ENCODE assay signal across 21 cellular contexts in genomic region chr9:93309889-93310425, GRCh38.
DNase-seq lines count a peak whose midpoint lies in the region; ATAC-seq and TF ChIP-seq lines count a peak whose summit lies in the region.
"Had no signal": no experiment of that assay in that cellular context is flagged by ENCODE, and none has a peak within 500 bp of the region (broad histone marks: within the 10 kb centered on the region; RNA-seq: fewer than 3 reads in every experiment).

No MANE protein-coding gene starts in this region.

- TF ChIP-seq CTCF in RWPE2 (IDR thresholded peaks at IDR 0.05; ENCODE audit: poor library complexity, severe bottlenecking) = no peak

- H3K27ac ChIP-seq in RWPE2 (ENCODE audit: poor library complexity, severe bottlenecking) = no peak overlapping the region
- H3K27ac ChIP-seq: C4-2B, GM23248, RWPE1 had no signal

- no peak overlapping the region for H3K27ac Mint-ChIP-seq in activated T-cell treated with anti-CD3 and anti-CD28 coated beads, Interleukin-2, amount 50 U/mL, for 24 hours

- ATAC-seq in activated T-cell treated with anti-CD3 and anti-CD28 coated beads, Interleukin-2, amount 50 U/mL, for 4 hours = no peak
- no peak for ATAC-seq in RWPE2 (ENCODE audit: low read depth)
- ATAC-seq: HepG2 had no signal

- peaks cover 5% of the 10 kb centered on the region for H3K27me3 Mint-ChIP-seq in activated T-cell treated with anti-CD3 and anti-CD28 coated beads, Interleukin-2, amount 50 U/mL, for 24 hours
- H3K27me3 Mint-ChIP-seq in activated T-cell treated with anti-CD3 and anti-CD28 coated beads, Interleukin-2, amount 50 U/mL, for 4 hours (ENCODE audit: low read depth) = peaks cover 2% of the 10 kb centered on the region

- H3K36me3 Mint-ChIP-seq in activated T-cell treated with anti-CD3 and anti-CD28 coated beads, Interleukin-2, amount 50 U/mL, for 24 hours (ENCODE audit: low read depth) = no peaks in the 10 kb centered on the region
- no peaks in the 10 kb centered on the region for H3K36me3 Mint-ChIP-seq in activated T-cell treated with anti-CD3 and anti-CD28 coated beads, Interleukin-2, amount 50 U/mL, for 4 hours (ENCODE audit: insufficient read depth)

- H3K36me3 ChIP-seq in RWPE2 (ENCODE audit: low read depth) = no peaks in the 10 kb centered on the region

- no peak overlapping the region for H3K4me3 ChIP-seq in RWPE2 (ENCODE audit: severe bottlenecking)
- H3K4me3 ChIP-seq: GM23248, HAP-1 had no signal

- H3K4me3 Mint-ChIP-seq in activated T-cell treated with anti-CD3 and anti-CD28 coated beads, Interleukin-2, amount 50 U/mL, for 24 hours = no peak overlapping the region
- no peak overlapping the region for H3K4me3 Mint-ChIP-seq in activated T-cell treated with anti-CD3 and anti-CD28 coated beads, Interleukin-2, amount 50 U/mL, for 4 hours

- no peaks in the 10 kb centered on the region for H3K27me3 ChIP-seq in RWPE2 (ENCODE audit: insufficient read depth, poor library complexity, severe bottlenecking)

- no peaks in the 10 kb centered on the region for H3K9me3 ChIP-seq in RWPE2 (ENCODE audit: severe bottlenecking)
- H3K9me3 ChIP-seq: HAP-1 had no signal

- peaks cover 4% of the 10 kb centered on the region for H3K4me1 Mint-ChIP-seq in activated T-cell treated with anti-CD3 and anti-CD28 coated beads, Interleukin-2, amount 50 U/mL, for 24 hours (ENCODE audit: low read depth)
- peaks cover 1% of the 10 kb centered on the region for H3K4me1 Mint-ChIP-seq in activated T-cell treated with anti-CD3 and anti-CD28 coated beads, Interleukin-2, amount 50 U/mL, for 4 hours (ENCODE audit: low read depth)

- H3K9me3 Mint-ChIP-seq in activated T-cell treated with anti-CD3 and anti-CD28 coated beads, Interleukin-2, amount 50 U/mL, for 24 hours = no peaks in the 10 kb centered on the region
- no peaks in the 10 kb centered on the region for H3K9me3 Mint-ChIP-seq in activated T-cell treated with anti-CD3 and anti-CD28 coated beads, Interleukin-2, amount 50 U/mL, for 4 hours

- H3K4me1 ChIP-seq in RWPE2 (ENCODE audit: insufficient read depth, poor library complexity, severe bottlenecking) = peaks cover 9% of the 10 kb centered on the region

- DNase-seq in activated T-cell treated with anti-CD3 and anti-CD28 coated beads, Interleukin-2, amount 50 U/mL, for 24 hours = peak; percentile 14
- no peak for DNase-seq in activated T-cell treated with anti-CD3 and anti-CD28 coated beads, Interleukin-2, amount 50 U/mL, for 4 hours
- peak; percentile 32 for DNase-seq in RWPE2 (ENCODE audit: low spot score)
- peak; percentile 26 for DNase-seq in islet precursor cell
- peak; percentile 4 for DNase-seq in stimulated activated CD8-positive, alpha-beta memory T cell treated with anti-CD3 and anti-CD28 coated beads, Interleukin-4, amount 100 ng/mL, for 48 hours
- no peak for DNase-seq in HT-29 (ENCODE audit: low spot score)
- no peak for DNase-seq in activated CD4-positive, alpha-beta T cell treated with anti-CD3 and anti-CD28 coated beads, Interleukin-2, amount 50 U/mL, for 48 hours
- no peak for DNase-seq in KG1 (lab: John Stamatoyannopoulos, UW)
- DNase-seq: EL, GM23248, KBM-7, NCI-H1105, NCI-H146, NCI-H2029, NCI-H2227 treated with DMSO at 0.1 percent for 48 hours, NCI-H510A treated with DMSO at 0.1 percent for 48 hours, NCI-H748 treated with DMSO at 0.1 percent for 48 hours had no signal

Comparison
In these comparisons a context has a peak if more than half of its experiments do, and no peak if none do; other contexts are left out.
1. DNase-seq: peak in activated T-cell treated with anti-CD3 and anti-CD28 coated beads, Interleukin-2, amount 50 U/mL, for 24 hours (single experiment), RWPE2 (single experiment), islet precursor cell (single experiment) and stimulated activated CD8-positive, alpha-beta memory T cell treated with anti-CD3 and anti-CD28 coated beads, Interleukin-4, amount 100 ng/mL, for 48 hours (single experiment); none in activated T-cell treated with anti-CD3 and anti-CD28 coated beads, Interleukin-2, amount 50 U/mL, for 4 hours (single experiment), HT-29 (single experiment), activated CD4-positive, alpha-beta T cell treated with anti-CD3 and anti-CD28 coated beads, Interleukin-2, amount 50 U/mL, for 48 hours (0 of 2) and KG1 (single experiment).